Comparison of ENCODE assay signal across 14 cellular contexts in genomic region chr10:63150745-63151144, GRCh38. TPM values are rescaled to one million over a fixed set of nuclear protein-coding genes. Genes with fewer than 3 reads are reported as not detected.
DNase-seq lines count a peak whose midpoint lies in the region; TF ChIP-seq lines count a peak whose summit lies in the region.
"Had no signal": no experiment of that assay in that cellular context is flagged by ENCODE, and none has a peak within 500 bp of the region (broad histone marks: within the 10 kb centered on the region; RNA-seq: fewer than 3 reads in every experiment).

No MANE protein-coding gene starts in this region.

- H3K36me3 Mint-ChIP-seq in activated naive CD4-positive, alpha-beta T cell treated with anti-CD3 and anti-CD28 coated beads, Interleukin-2, amount 10 ng/mL, durations not matched to agents 7 days and 5 days = peaks cover 50% of the 10 kb centered on the region
- peaks cover 22% of the 10 kb centered on the region for H3K36me3 Mint-ChIP-seq in activated naive CD4-positive, alpha-beta T cell treated with anti-CD3 and anti-CD28 coated beads for 36 hours (ENCODE audit: low read depth)
- peaks cover 55 to 70% of the 10 kb centered on the region in 2 donors for H3K36me3 Mint-ChIP-seq in CD14-positive monocyte

- H3K27me3 ChIP-seq in H7 (ENCODE audit: control insufficient read depth, insufficient read depth, low read length) = no peaks in the 10 kb centered on the region

- peaks cover 6% of the 10 kb centered on the region for H3K4me1 Mint-ChIP-seq in activated naive CD4-positive, alpha-beta T cell treated with anti-CD3 and anti-CD28 coated beads, Interleukin-2, amount 10 ng/mL, durations not matched to agents 7 days and 5 days
- peaks cover 17% of the 10 kb centered on the region for H3K4me1 Mint-ChIP-seq in activated naive CD4-positive, alpha-beta T cell treated with anti-CD3 and anti-CD28 coated beads for 36 hours (ENCODE audit: low read depth)
- peaks cover 24% of the 10 kb centered on the region for H3K4me1 Mint-ChIP-seq in CD14-positive monocyte

- POLR2A ChIA-PET in HEK293 (lab: Yijun Ruan, JAX) = no interaction called here

- H3K27me3 Mint-ChIP-seq in activated naive CD4-positive, alpha-beta T cell treated with anti-CD3 and anti-CD28 coated beads, Interleukin-2, amount 10 ng/mL, durations not matched to agents 7 days and 5 days = no peaks in the 10 kb centered on the region
- H3K27me3 Mint-ChIP-seq in activated naive CD4-positive, alpha-beta T cell treated with anti-CD3 and anti-CD28 coated beads for 36 hours (ENCODE audit: low read depth) = no peaks in the 10 kb centered on the region
- no peaks in the 10 kb centered on the region for H3K27me3 Mint-ChIP-seq in CD14-positive monocyte (ENCODE audit: low read depth in 3 of 3)
- H3K27me3 Mint-ChIP-seq: CD4-positive, CD25-positive, alpha-beta regulatory T cell had no signal

- no peaks in the 10 kb centered on the region for H3K9me3 Mint-ChIP-seq in activated naive CD4-positive, alpha-beta T cell treated with anti-CD3 and anti-CD28 coated beads, Interleukin-2, amount 10 ng/mL, durations not matched to agents 7 days and 5 days
- no peaks in the 10 kb centered on the region for H3K9me3 Mint-ChIP-seq in activated naive CD4-positive, alpha-beta T cell treated with anti-CD3 and anti-CD28 coated beads for 36 hours
- H3K9me3 Mint-ChIP-seq in CD14-positive monocyte = no peaks in the 10 kb centered on the region
- H3K9me3 Mint-ChIP-seq: CD4-positive, CD25-positive, alpha-beta regulatory T cell; CD8-positive, alpha-beta T cell had no signal

- H3K4me3 ChIP-seq in HEK293 (ENCODE audit: low read depth, low read length) (no peak overlapping the region), H7 (ENCODE audit: insufficient read depth, low read depth, low read length) (no peak overlapping the region)

- no peak overlapping the region for H3K4me3 Mint-ChIP-seq in activated naive CD4-positive, alpha-beta T cell treated with anti-CD3 and anti-CD28 coated beads, Interleukin-2, amount 10 ng/mL, durations not matched to agents 7 days and 5 days
- H3K4me3 Mint-ChIP-seq in activated naive CD4-positive, alpha-beta T cell treated with anti-CD3 and anti-CD28 coated beads for 36 hours = no peak overlapping the region
- no peak overlapping the region for H3K4me3 Mint-ChIP-seq in CD14-positive monocyte
- H3K4me3 Mint-ChIP-seq: CD4-positive, CD25-positive, alpha-beta regulatory T cell; CD8-positive, alpha-beta T cell had no signal

- H3K9me3 ChIP-seq in HEK293 (ENCODE audit: control insufficient read depth, insufficient read depth, low read depth, low read length) = no peaks in the 10 kb centered on the region
- H3K9me3 ChIP-seq: Caco-2 had no signal

- H3K36me3 ChIP-seq in HEK293 (ENCODE audit: control insufficient read depth in 2 of 2, insufficient read depth in 1 of 2, low read length in 2 of 2) = peaks cover 7 to 38% of the 10 kb centered on the region in 2 experiments; a peak in 2 of 3 replicates
- peaks cover 4% of the 10 kb centered on the region for H3K36me3 ChIP-seq in H7 (replicated peaks; ENCODE audit: control insufficient read depth, insufficient read depth, low read length)

- H3K4me1 ChIP-seq in HEK293 (ENCODE audit: control insufficient read depth, insufficient read depth, low read length) = no peaks in the 10 kb centered on the region
- H3K4me1 ChIP-seq: Caco-2 had no signal

- CTCF ChIA-PET in activated naive CD4-positive, alpha-beta T cell treated with anti-CD3 and anti-CD28 coated beads, Interleukin-2, amount 10 ng/mL, durations not matched to agents 7 days and 5 days (lab: Charles Lee) = interaction anchor here (1.7 to 2.1 kb wide), 2 partner anchors 8 to 17 kb away, joined by 4 to 7 read pairs; no protein-coding TSS in a partner anchor
- CTCF ChIA-PET in activated naive CD4-positive, alpha-beta T cell treated with anti-CD3 and anti-CD28 coated beads for 36 hours (lab: Charles Lee) = interaction anchor here (0.6 kb wide), 1 partner anchor 14 kb away, joined by 3 read pairs; no protein-coding TSS in a partner anchor
- CTCF ChIA-PET in HEK293 (lab: Yijun Ruan, JAX) = interaction anchor here (1.2 kb wide), 1 partner anchor 11 kb away, joined by 3 read pairs; no protein-coding TSS in a partner anchor

- intact Hi-C loops in activated naive CD4-positive, alpha-beta T cell treated with anti-CD3 and anti-CD28 coated beads for 36 hours (cut with micrococcal nuclease) = no loop called here
- intact Hi-C loops in CD14-positive monocyte (cut with micrococcal nuclease) = loop anchor here (10.0 kb wide), 2 partner anchors 336 to 556 kb away; partner anchors contain the start of gene EGR2 (in 1 of the 2)

- DNase-seq in activated naive CD4-positive, alpha-beta T cell treated with anti-CD3 and anti-CD28 coated beads, Interleukin-2, amount 10 ng/mL, durations not matched to agents 7 days and 5 days = no peak
- no peak for DNase-seq in activated naive CD4-positive, alpha-beta T cell treated with anti-CD3 and anti-CD28 coated beads for 36 hours
- no peak for DNase-seq in CD14-positive monocyte (ENCODE audit: low spot score)
- DNase-seq in stimulated activated CD8-positive, alpha-beta memory T cell treated with anti-CD3 and anti-CD28 coated beads, Interleukin-4, amount 100 ng/mL, for 48 hours = no peak
- DNase-seq in H7 = no peak
- DNase-seq: C1 segment of cervical spinal cord; Caco-2; CD4-positive, CD25-positive, alpha-beta regulatory T cell; CD8-positive, alpha-beta T cell; DMS153; DND-41; GOT3; HCEC 1CT had no signal

- TF ChIP-seq CTCF in CD14-positive monocyte (IDR thresholded peaks at IDR 0.05) (no peak), HEK293 (tag by site-specific recombination; IDR thresholded peaks at IDR 0.05) (no peak)

- no peak overlapping the region for H3K27ac ChIP-seq in HEK293 (ENCODE audit: extremely low read depth, low read depth, low read length)

- H3K27ac Mint-ChIP-seq in activated naive CD4-positive, alpha-beta T cell treated with anti-CD3 and anti-CD28 coated beads, Interleukin-2, amount 10 ng/mL, durations not matched to agents 7 days and 5 days = peak overlapping the region; percentile 7
- no peak overlapping the region for H3K27ac Mint-ChIP-seq in activated naive CD4-positive, alpha-beta T cell treated with anti-CD3 and anti-CD28 coated beads for 36 hours
- H3K27ac Mint-ChIP-seq in CD14-positive monocyte = peak overlapping the region in 6 of 7 donors; percentile 38 to 77 (median 64)

TF ChIP-seq in HEK293, 187 proteins besides CTCF, POLR2A, EP300 and RAD21:
- TF ChIP-seq ZNF555 (tag by site-specific recombination; conservative IDR thresholded peaks at IDR 0.05) (no peak), ZNF10 (tag by site-specific recombination; IDR thresholded peaks at IDR 0.05) (no peak), ZNF501 (tag by site-specific recombination; IDR thresholded peaks at IDR 0.05) (no peak), ZNF398 (tag by site-specific recombination; IDR thresholded peaks at IDR 0.05) (no peak), ZFP69B (tag by site-specific recombination; IDR thresholded peaks at IDR 0.05) (no peak), ZBTB1 (tag by site-specific recombination; IDR thresholded peaks at IDR 0.05) (no peak), ZNF610 (tag by site-specific recombination; IDR thresholded peaks at IDR 0.05; ENCODE audit: borderline replicate concordance) (peak; percentile 98)

RNA-seq across cellular contexts. Expression of gene NRBF2, which starts 17.6 kb away (rescaled TPM):
- 10 to 100 TPM; 15.4 to 15.6 TPM for total RNA-seq in activated naive CD4-positive, alpha-beta T cell treated with anti-CD3 and anti-CD28 coated beads for 36 hours
- polyA plus RNA-seq in CD14-positive monocyte = 10 to 100 TPM; 17.9 to 38.1 TPM
- total RNA-seq in H7 (2014; rRNA removed; shearing (Covaris generic)) = 27.3 and 31.3 TPM in 2 replicates
